1 cellular context compared by ENCODE assay signal in the genomic region with DNA sequence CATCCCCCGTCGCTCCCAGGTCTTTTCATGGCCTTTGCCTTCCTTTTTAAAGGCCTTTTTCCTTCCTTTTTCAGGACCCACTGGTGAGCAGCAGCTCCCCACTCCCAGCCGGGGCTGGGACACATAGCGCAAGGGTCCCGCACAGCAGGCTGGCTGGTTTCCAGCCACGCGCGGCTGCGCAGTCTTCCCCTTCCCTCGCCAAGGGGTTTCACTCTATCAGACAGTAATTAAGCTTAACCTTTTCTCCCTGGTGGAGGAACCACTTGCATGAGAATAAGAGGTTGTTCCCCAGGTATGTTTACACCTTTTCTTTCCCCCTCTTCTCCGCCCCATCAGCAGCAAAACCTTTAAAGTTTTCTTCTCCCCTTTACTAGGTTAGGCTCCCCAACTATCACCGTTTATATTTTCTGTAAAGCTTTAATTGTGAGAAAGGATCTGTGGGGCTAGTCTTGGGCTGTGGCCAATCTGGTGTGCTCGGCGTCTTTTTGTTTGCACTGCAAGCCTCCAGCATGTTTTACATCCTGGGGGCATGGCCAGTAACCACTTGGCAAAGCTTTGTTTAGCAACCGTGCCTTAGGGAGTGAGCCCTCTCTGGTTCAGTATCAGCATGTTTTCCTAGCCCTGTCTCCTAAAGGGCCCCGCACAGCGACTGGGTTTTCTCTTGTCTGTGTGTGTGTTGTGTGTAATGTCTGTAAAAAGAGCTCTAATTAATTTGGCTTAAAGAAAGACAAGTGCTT.
A peak's percentile ranks its signal among the peaks of the same experiment; 100 is the strongest.
TF ChIP-seq lines count a peak whose summit lies in the region.

No MANE protein-coding gene starts in this region.

TF ChIP-seq in H1, 55 proteins besides CTCF, POLR2A, EP300 and RAD21 (continued from another document):
- 0 out of 2 replicates have a peak, but pooled peaks have one; percentile 11 for TF ChIP-seq YY1 (IDR thresholded peaks at IDR 0.05; ENCODE audit: low read depth, low read length)
- TF ChIP-seq E2F6 (IDR thresholded peaks at IDR 0.05), result 0 out of 2 replicates have a peak, but pooled peaks have one; percentile 23
- TF ChIP-seq MAFK (IDR thresholded peaks at IDR 0.05; ENCODE audit: low read depth, low read length), result no peak
- TF ChIP-seq CHD7 (IDR thresholded peaks at IDR 0.05; ENCODE audit: insufficient replicate concordance, low read length), result peak; percentile 41
- no peak for TF ChIP-seq SUZ12 (IDR thresholded peaks at IDR 0.05; ENCODE audit: low read length)
- no peak for TF ChIP-seq SIX5 (IDR thresholded peaks at IDR 0.05; ENCODE audit: low read depth, low read length)
- TF ChIP-seq ASH2L (IDR thresholded peaks at IDR 0.05; ENCODE audit: low read length), result peak; percentile 97
- TF ChIP-seq PHF8 (conservative IDR thresholded peaks at IDR 0.05; ENCODE audit: low read depth, low read length), result no peak
- no peak for TF ChIP-seq CTBP2 (IDR thresholded peaks at IDR 0.05; ENCODE audit: borderline replicate concordance, insufficient read depth, insufficient read length, low read length)
- TF ChIP-seq NRF1 (IDR thresholded peaks at IDR 0.05; ENCODE audit: low read depth, low read length), result peak; percentile 36
- no peak for TF ChIP-seq TEAD4 (IDR thresholded peaks at IDR 0.05; ENCODE audit: low read depth, low read length)
- TF ChIP-seq, protein P1, sequence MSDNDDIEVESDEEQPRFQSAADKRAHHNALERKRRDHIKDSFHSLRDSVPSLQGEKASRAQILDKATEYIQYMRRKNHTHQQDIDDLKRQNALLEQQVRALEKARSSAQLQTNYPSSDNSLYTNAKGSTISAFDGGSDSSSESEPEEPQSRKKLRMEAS (IDR thresholded peaks at IDR 0.05), result 0 out of 2 replicates have a peak, but pooled peaks have one; percentile 17
